Comparison of ENCODE assay signal across 11 cellular contexts in genomic region chr5:93601433-93602175, GRCh38. TPM values are rescaled to one million over a fixed set of nuclear protein-coding genes. Genes with fewer than 3 reads are reported as not detected.
A peak's percentile ranks its signal among the peaks of the same experiment; 100 is the strongest.
DNase-seq lines count a peak whose midpoint lies in the region; ATAC-seq and TF ChIP-seq lines count a peak whose summit lies in the region.
"Had no signal": no experiment of that assay in that cellular context is flagged by ENCODE, and none has a peak within 500 bp of the region (broad histone marks: within the 10 kb centered on the region; RNA-seq: fewer than 3 reads in every experiment).

No MANE protein-coding gene starts in this region.

- H3K9ac ChIP-seq in SK-N-SH = peak overlapping the region; percentile 17; the same call in 1 of the 2 replicates

- H3K27me3 Mint-ChIP-seq in activated CD4-positive, alpha-beta T cell treated with anti-CD3 and anti-CD28 coated beads, Interleukin-2, amount 10 ng/mL, durations not matched to agents 24 days and 14 days = peaks cover 45% of the 10 kb centered on the region
- H3K27me3 Mint-ChIP-seq in activated CD4-positive, alpha-beta T cell treated with anti-CD3 and anti-CD28 coated beads for 36 hours = peaks cover 50% of the 10 kb centered on the region

- H3K9me3 Mint-ChIP-seq in activated CD4-positive, alpha-beta T cell treated with anti-CD3 and anti-CD28 coated beads, Interleukin-2, amount 10 ng/mL, durations not matched to agents 24 days and 14 days = peaks cover 3% of the 10 kb centered on the region
- H3K9me3 Mint-ChIP-seq in activated CD4-positive, alpha-beta T cell treated with anti-CD3 and anti-CD28 coated beads for 36 hours (ENCODE audit: low read depth) = no peaks in the 10 kb centered on the region

- TF ChIP-seq POLR2A in stomach (IDR thresholded peaks at IDR 0.05) = no peak

- H3F3A ChIP-seq in SK-N-SH (replicated peaks; ENCODE audit: insufficient read depth) = peaks cover 13% of the 10 kb centered on the region

- H3K4me1 ChIP-seq in SK-N-SH (ENCODE audit: control insufficient read depth in 1 of 2, insufficient read depth in 2 of 2, low read depth in 1 of 2, low read length in 1 of 2) (peaks cover 6 to 20% of the 10 kb centered on the region in 2 experiments; a peak in 2 of 4 replicates), stomach (peaks cover 5 to 53% (median 33%) of the 10 kb centered on the region in 4 donors)

- H3K27ac Mint-ChIP-seq in activated CD4-positive, alpha-beta T cell treated with anti-CD3 and anti-CD28 coated beads, Interleukin-2, amount 10 ng/mL, durations not matched to agents 24 days and 14 days = no peak overlapping the region
- H3K27ac Mint-ChIP-seq in activated CD4-positive, alpha-beta T cell treated with anti-CD3 and anti-CD28 coated beads for 36 hours = no peak overlapping the region

- ATAC-seq in activated CD4-positive, alpha-beta T cell treated with anti-CD3 and anti-CD28 coated beads for 36 hours = no peak
- ATAC-seq in GM19397 (IDR thresholded peaks at IDR 0.05; ENCODE audit: unreplicated experiment) = no peak
- ATAC-seq: Right ventricle myocardium inferior had no signal

- peak; percentile 49 for DNase-seq in activated CD4-positive, alpha-beta T cell treated with anti-CD3 and anti-CD28 coated beads, Interleukin-2, amount 10 ng/mL, durations not matched to agents 24 days and 14 days
- DNase-seq in activated CD4-positive, alpha-beta T cell treated with anti-CD3 and anti-CD28 coated beads for 36 hours = no peak
- DNase-seq in SK-N-SH (peak; percentile 78), foreskin fibroblast (peak in 1 of 2 donors; percentile 65), stomach (no peak), middle frontal gyrus (ENCODE audit: extremely low spot score, low spot score) (no peak), NCI-H526 treated with DMSO at 0.1 percent for 48 hours (lab: John Stamatoyannopoulos, UW) (no peak)
- DNase-seq: activated CD4-positive, CD25-positive, alpha-beta regulatory T cell; activated naive CD4-positive, alpha-beta T cell treated with Interleukin-2 at 50 U/mL for 16 hours had no signal

- H3K4me1 Mint-ChIP-seq in activated CD4-positive, alpha-beta T cell treated with anti-CD3 and anti-CD28 coated beads, Interleukin-2, amount 10 ng/mL, durations not matched to agents 24 days and 14 days = peaks cover 3% of the 10 kb centered on the region
- H3K4me1 Mint-ChIP-seq in activated CD4-positive, alpha-beta T cell treated with anti-CD3 and anti-CD28 coated beads for 36 hours = peaks cover 6% of the 10 kb centered on the region

- CTCF ChIA-PET in activated CD4-positive, alpha-beta T cell treated with anti-CD3 and anti-CD28 coated beads for 36 hours (lab: Charles Lee) = interaction anchor here (0.9 kb wide), 1 partner anchor 19 kb away, joined by 4 read pairs; the partner anchor contains the start of gene NR2F1
- CTCF ChIA-PET in SK-N-SH (lab: Yijun Ruan, JAX) = interaction anchor here (0.7 to 5.1 kb wide), 10 partner anchors 10 to 1136 kb away, joined by 3 to 32 read pairs (median 4); partner anchors contain the start of gene NR2F1

- POLR2A ChIA-PET in activated CD4-positive, alpha-beta T cell treated with anti-CD3 and anti-CD28 coated beads for 36 hours (lab: Charles Lee) = no interaction called here
- POLR2A ChIA-PET in SK-N-SH (lab: Yijun Ruan, JAX) = interaction anchor here (0.9 to 1.8 kb wide), 6 partner anchors 10 to 20 kb away, joined by 3 to 12 read pairs (median 6); partner anchors contain the start of gene NR2F1

- no peak overlapping the region for H3K4me3 Mint-ChIP-seq in activated CD4-positive, alpha-beta T cell treated with anti-CD3 and anti-CD28 coated beads, Interleukin-2, amount 10 ng/mL, durations not matched to agents 24 days and 14 days
- no peak overlapping the region for H3K4me3 Mint-ChIP-seq in activated CD4-positive, alpha-beta T cell treated with anti-CD3 and anti-CD28 coated beads for 36 hours

- H3K9me3 ChIP-seq in SK-N-SH (no peaks in the 10 kb centered on the region), stomach (no peaks in the 10 kb centered on the region)

- H3K27ac ChIP-seq in SK-N-SH (ENCODE audit: low read depth in 2 of 2, low read length in 1 of 2) = peak overlapping the region; percentile 61 to 94
- peak overlapping the region in 4 of 5 donors; percentile 4 to 74 (median 48) for H3K27ac ChIP-seq in stomach

- peak overlapping the region; percentile 58; the same call in 1 of the 2 replicates for H3K4me2 ChIP-seq in SK-N-SH

- no peaks in the 10 kb centered on the region for H3K79me2 ChIP-seq in SK-N-SH (ENCODE audit: insufficient read depth)

- intact Hi-C loops in activated CD4-positive, alpha-beta T cell treated with anti-CD3 and anti-CD28 coated beads, Interleukin-2, amount 10 ng/mL, durations not matched to agents 24 days and 14 days (cut with micrococcal nuclease) = loop anchor here (2.0 kb wide), 1 partner anchor 15 kb away; no protein-coding TSS in a partner anchor
- intact Hi-C loops in activated CD4-positive, alpha-beta T cell treated with anti-CD3 and anti-CD28 coated beads for 36 hours (cut with DNase I, micrococcal nuclease) = loop anchor here in 1 of 2 experiments (1.0 to 10.0 kb wide), 3 partner anchors 15 to 1253 kb away; no protein-coding TSS in a partner anchor
- intact Hi-C loops in stomach (cut with DNase I; ENCODE audit: low total_unique reads) = no loop called here

- no peak for TF ChIP-seq RAD21 in SK-N-SH (IDR thresholded peaks at IDR 0.05; ENCODE audit: low read length)

- WGBS in SK-N-SH (ENCODE audit: low lambda C conversion rate) = 38% methylated on average over 11 of the region's 11 CpGs
- WGBS in stomach, 5 donors = 27 to 49% (median 36%) methylated on average over 11 of the region's 11 CpGs

- H3K36me3 Mint-ChIP-seq in activated CD4-positive, alpha-beta T cell treated with anti-CD3 and anti-CD28 coated beads, Interleukin-2, amount 10 ng/mL, durations not matched to agents 24 days and 14 days (ENCODE audit: low read depth) = peaks cover 5% of the 10 kb centered on the region
- H3K36me3 Mint-ChIP-seq in activated CD4-positive, alpha-beta T cell treated with anti-CD3 and anti-CD28 coated beads for 36 hours (ENCODE audit: low read depth) = peaks cover 2% of the 10 kb centered on the region

- no peaks in the 10 kb centered on the region for H3K36me3 ChIP-seq in SK-N-SH (replicated peaks in 1 of 2; ENCODE audit: control insufficient read depth in 1 of 2, insufficient read depth in 2 of 2, low read length in 1 of 2)
- H3K36me3 ChIP-seq in stomach = no peaks in the 10 kb centered on the region

- no peaks in the 10 kb centered on the region for H4K20me1 ChIP-seq in SK-N-SH (ENCODE audit: insufficient read depth)

- H3K27me3 ChIP-seq in SK-N-SH (ENCODE audit: insufficient read depth) (no peaks in the 10 kb centered on the region), stomach (peaks cover 5 to 100% (median 90%) of the 10 kb centered on the region in 3 donors)

- TF ChIP-seq CTCF in SK-N-SH (IDR thresholded peaks at IDR 0.05) = no peak
- no peak for TF ChIP-seq CTCF in foreskin fibroblast (IDR thresholded peaks at IDR 0.05; ENCODE audit: low read depth, low read length)
- TF ChIP-seq CTCF in stomach (IDR thresholded peaks at IDR 0.05) = no peak

- H2AFZ ChIP-seq in SK-N-SH (ENCODE audit: low read depth) = peak overlapping the region; percentile 50; the same call in 1 of the 2 replicates

- H3K4me3 ChIP-seq in SK-N-SH (ENCODE audit: low read depth in 2 of 2, low read length in 1 of 2) = peak overlapping the region in 1 of 2 experiments; percentile 31; a peak in 3 of 4 replicates
- peak overlapping the region; percentile 3 to 11 for H3K4me3 ChIP-seq in foreskin fibroblast (ENCODE audit: low read depth in 1 of 2, low read length in 2 of 2)
- peak overlapping the region in 2 of 4 donors; percentile 7 to 21 for H3K4me3 ChIP-seq in stomach

- no peaks in the 10 kb centered on the region for H3K9me2 ChIP-seq in SK-N-SH

- TF ChIP-seq EP300 in SK-N-SH (IDR thresholded peaks at IDR 0.05; ENCODE audit: borderline replicate concordance in 1 of 2, low read depth in 1 of 2, low read length in 1 of 2) = peak in 1 of 2 experiments; percentile 39; a peak in 1 of 4 replicates
- no peak for TF ChIP-seq EP300 in stomach (IDR thresholded peaks at IDR 0.05)

TF ChIP-seq in SK-N-SH, 30 proteins besides CTCF, POLR2A, EP300 and RAD21 (continues in another document):
- TF ChIP-seq YY1 (IDR thresholded peaks at IDR 0.05; ENCODE audit: low read depth) = no peak
- no peak for TF ChIP-seq GABPA (IDR thresholded peaks at IDR 0.05; ENCODE audit: low read depth)
- TF ChIP-seq JUND (IDR thresholded peaks at IDR 0.05) = no peak
- TF ChIP-seq CHD2 (IDR thresholded peaks at IDR 0.05; ENCODE audit: low read length, partially characterized antibody) = no peak
- no peak for TF ChIP-seq IRF3 (IDR thresholded peaks at IDR 0.05; ENCODE audit: low read depth, low read length)
- TF ChIP-seq RFX5 (IDR thresholded peaks at IDR 0.05; ENCODE audit: low read length) = 0 out of 2 replicates have a peak, but pooled peaks have one; percentile 40
- TF ChIP-seq ELF1 (IDR thresholded peaks at IDR 0.05) = no peak
- no peak for TF ChIP-seq EZH2phosphoT487 (IDR thresholded peaks at IDR 0.05; ENCODE audit: borderline replicate concordance, low read depth)

RNA-seq across cellular contexts. Expression of gene NR2F1, which starts 18.6 kb away (rescaled TPM):
- not detected in 2 replicates for total RNA-seq in activated CD4-positive, alpha-beta T cell treated with anti-CD3 and anti-CD28 coated beads, Interleukin-2, amount 10 ng/mL, durations not matched to agents 24 days and 14 days
- total RNA-seq in activated CD4-positive, alpha-beta T cell treated with anti-CD3 and anti-CD28 coated beads for 36 hours = not detected
- 40.0 and 47.1 TPM in 2 replicates for polyA plus RNA-seq in SK-N-SH (2012; rRNA removed)
- 24.5 and 41.7 TPM in 2 replicates for polyA plus RNA-seq in SK-N-SH (2012; cell fraction: cytosol; rRNA removed)
- polyA plus RNA-seq in SK-N-SH (2012; cell fraction: nucleus; rRNA removed) = 82.7 and 105 TPM in 2 replicates
- 100 to 1,000 TPM in 1 of 5 donors, 10 to 100 TPM in 3, under 1 TPM in 1; 0.87 to 115 (median 20.4) TPM for total RNA-seq in stomach
- 10 to 100 TPM; 10.7 to 25.7 (median 24.3) TPM for polyA plus RNA-seq in stomach

RNA-seq across cellular contexts. Expression of gene NR2F1-AS1, which starts 20.6 kb away (rescaled TPM):
- total RNA-seq in activated CD4-positive, alpha-beta T cell treated with anti-CD3 and anti-CD28 coated beads, Interleukin-2, amount 10 ng/mL, durations not matched to agents 24 days and 14 days = not detected in 2 replicates
- total RNA-seq in activated CD4-positive, alpha-beta T cell treated with anti-CD3 and anti-CD28 coated beads for 36 hours = not detected
- polyA plus RNA-seq in SK-N-SH (2012; rRNA removed) = 7.4 and 8.3 TPM in 2 replicates
- 9.3 and 13.1 TPM in 2 replicates for polyA plus RNA-seq in SK-N-SH (2012; cell fraction: cytosol; rRNA removed)
- 12.3 TPM in 2 replicates for polyA plus RNA-seq in SK-N-SH (2012; cell fraction: nucleus; rRNA removed)
- 10 to 100 TPM in 4 of 5 donors, 1 to 10 TPM in 1; 4.3 to 40.8 (median 15.8) TPM for total RNA-seq in stomach
- 10 to 100 TPM in 2 of 3 donors, 1 to 10 TPM in 1; 9.7 to 19.6 (median 12.7) TPM for polyA plus RNA-seq in stomach

Comparison
In these comparisons a context has a peak if more than half of its experiments do, and no peak if none do; other contexts are left out.
1. DNase-seq: peak in activated CD4-positive, alpha-beta T cell treated with anti-CD3 and anti-CD28 coated beads, Interleukin-2, amount 10 ng/mL, durations not matched to agents 24 days and 14 days (single experiment) and SK-N-SH (single experiment); none in activated CD4-positive, alpha-beta T cell treated with anti-CD3 and anti-CD28 coated beads for 36 hours (single experiment), stomach (single experiment), middle frontal gyrus (single experiment) and NCI-H526 treated with DMSO at 0.1 percent for 48 hours (single experiment).